Comparison of ENCODE assay signal across 8 cellular contexts in genomic region chr7:140541513-140542192, GRCh38.
DNase-seq lines count a peak whose midpoint lies in the region; ATAC-seq and TF ChIP-seq lines count a peak whose summit lies in the region.

No MANE protein-coding gene starts in this region.

- no peak for ATAC-seq in HG03571 (IDR thresholded peaks at IDR 0.05; ENCODE audit: unreplicated experiment)
- ATAC-seq in GM19023 (IDR thresholded peaks at IDR 0.05; ENCODE audit: unreplicated experiment): no peak

- no peaks in the 10 kb centered on the region for H3K79me2 ChIP-seq in osteoblast (ENCODE audit: insufficient read depth, low read length)

- H3K4me1 ChIP-seq in osteoblast (ENCODE audit: insufficient read depth, low read length): peaks cover 18% of the 10 kb centered on the region

- no peaks in the 10 kb centered on the region for H3K9me3 ChIP-seq in osteoblast (ENCODE audit: low read depth, low read length)

- no peaks in the 10 kb centered on the region for H4K20me1 ChIP-seq in osteoblast (ENCODE audit: insufficient read depth, low read length)

- H2AFZ ChIP-seq in osteoblast (ENCODE audit: low read length): peak overlapping the region; percentile 63

- H3K4me3 ChIP-seq in fibroblast of pulmonary artery (replicated peaks; ENCODE audit: low read depth, low read length) (peak overlapping the region; percentile 32), osteoblast (ENCODE audit: insufficient read depth, low read length) (peak overlapping the region; percentile 24)

- DNase-seq in HT-29 (ENCODE audit: low spot score) (peak; percentile 41), RKO (ENCODE audit: low spot score) (peak; percentile 59), fibroblast of pulmonary artery (ENCODE audit: low read depth) (peak; percentile 95), osteoblast (ENCODE audit: insufficient read length, low spot score, missing footprints) (peak; percentile 97), GDM1 (lab: John Stamatoyannopoulos, UW) (no peak)
- no peak for DNase-seq in stimulated activated naive CD4-positive, alpha-beta T cell treated with Interleukin-2 at 50 U/mL for 16 hours (lab: John Stamatoyannopoulos, UW)

- peak overlapping the region; percentile 65 for H3K27ac ChIP-seq in osteoblast (ENCODE audit: low read depth, low read length)

- no peaks in the 10 kb centered on the region for H3K36me3 ChIP-seq in osteoblast (ENCODE audit: insufficient read depth, low read length)

- no peaks in the 10 kb centered on the region for H3K27me3 ChIP-seq in osteoblast (ENCODE audit: insufficient read depth, low read length)

- peak overlapping the region; percentile 66 for H3K4me2 ChIP-seq in osteoblast (ENCODE audit: insufficient read depth, low read length)

- no peak for TF ChIP-seq CTCF in fibroblast of pulmonary artery (IDR thresholded peaks at IDR 0.05; ENCODE audit: low read length, missing control alignments)
- no peak for TF ChIP-seq CTCF in osteoblast (IDR thresholded peaks at IDR 0.05; ENCODE audit: extremely low read depth, low read depth, low read length)

Comparison
In these comparisons a context has a peak if more than half of its experiments do, and no peak if none do; other contexts are left out.
1. DNase-seq: peak in HT-29 (single experiment), RKO (single experiment), fibroblast of pulmonary artery (single experiment) and osteoblast (single experiment); none in GDM1 (single experiment) and stimulated activated naive CD4-positive, alpha-beta T cell treated with Interleukin-2 at 50 U/mL for 16 hours (single experiment).